8 cellular contexts compared by ENCODE assay signal in genomic region chr2:97023893-97024182, GRCh38. TPM values are rescaled to one million over a fixed set of nuclear protein-coding genes. Genes with fewer than 3 reads are reported as not detected.
DNase-seq lines count a peak whose midpoint lies in the region; ATAC-seq and TF ChIP-seq lines count a peak whose summit lies in the region.
"Not testable (repeated sequence)": the region's sequence is repeated elsewhere in the genome, so short reads cannot be mapped to it uniquely, and the experiment has no call there.
"Had no signal": no experiment of that assay in that cellular context is flagged by ENCODE, and none has a peak within 500 bp of the region (broad histone marks: within the 10 kb centered on the region; RNA-seq: fewer than 3 reads in every experiment).

No MANE protein-coding gene starts in this region.

- DNase-seq in RWPE1 (ENCODE audit: low spot score) (peak; percentile 1), brain microvascular endothelial cell (peak; percentile 13), foreskin keratinocyte (peak in 1 of 2 donors; percentile 58)
- peak; percentile 8 for DNase-seq in activated CD4-positive, alpha-beta T cell treated with anti-CD3 and anti-CD28 coated beads for 48 hours
- DNase-seq in activated CD8-positive, alpha-beta memory T cell treated with anti-CD3 and anti-CD28 coated beads, Interleukin-2, amount 10 ng/mL, durations not matched to agents 7 days and 5 days; activated naive CD4-positive, alpha-beta T cell treated with anti-CD3 and anti-CD28 coated beads, Interleukin-2, amount 50 U/mL, for 72 hours (ENCODE audit: low spot score in 2 of 2); stimulated activated naive CD8-positive, alpha-beta T cell treated with anti-CD3 and anti-CD28 coated beads, Interleukin-15, Interleukin-2, amounts not matched to agents 100 U/mL and 50 U/mL, for 24 hours: not testable (repeated sequence)

- H3K27ac Mint-ChIP-seq in activated CD8-positive, alpha-beta memory T cell treated with anti-CD3 and anti-CD28 coated beads, Interleukin-2, amount 10 ng/mL, durations not matched to agents 7 days and 5 days = peak overlapping the region; percentile 79
- H3K27ac Mint-ChIP-seq in activated naive CD4-positive, alpha-beta T cell treated with anti-CD3 and anti-CD28 coated beads, Interleukin-2, amount 50 U/mL, for 72 hours = peak overlapping the region in 1 of 2 donors; percentile 19

- CTCF ChIA-PET in RWPE1 (lab: Yijun Ruan, JAX); activated CD8-positive, alpha-beta memory T cell treated with anti-CD3 and anti-CD28 coated beads, Interleukin-2, amount 10 ng/mL, durations not matched to agents 7 days and 5 days (lab: Charles Lee): not testable (repeated sequence)

- not testable (repeated sequence) for TF ChIP-seq CTCF in RWPE1 (conservative IDR thresholded peaks at IDR 0.05; ENCODE audit: low read depth); brain microvascular endothelial cell (IDR thresholded peaks at IDR 0.05; ENCODE audit: low read depth, low read length, missing control alignments); foreskin keratinocyte (conservative IDR thresholded peaks at IDR 0.05)

- not testable (repeated sequence) for H3K27me3 ChIP-seq in brain microvascular endothelial cell (replicated peaks); foreskin keratinocyte

- not testable (repeated sequence) for H3K36me3 ChIP-seq in brain microvascular endothelial cell (replicated peaks)

- H3K4me1 ChIP-seq in foreskin keratinocyte = not testable (repeated sequence)

- H3K4me1 Mint-ChIP-seq in activated CD8-positive, alpha-beta memory T cell treated with anti-CD3 and anti-CD28 coated beads, Interleukin-2, amount 10 ng/mL, durations not matched to agents 7 days and 5 days = peaks cover 32% of the 10 kb centered on the region

- peak; percentile 64 for ATAC-seq in activated CD8-positive, alpha-beta memory T cell treated with anti-CD3 and anti-CD28 coated beads, Interleukin-2, amount 10 ng/mL, durations not matched to agents 7 days and 5 days
- peak; percentile 89 to 91 for ATAC-seq in activated naive CD4-positive, alpha-beta T cell treated with anti-CD3 and anti-CD28 coated beads, Interleukin-2, amount 50 U/mL, for 72 hours
- peak; percentile 46 for ATAC-seq in foreskin keratinocyte
- ATAC-seq in stimulated activated naive CD8-positive, alpha-beta T cell treated with anti-CD3 and anti-CD28 coated beads, Interleukin-15, Interleukin-2, amounts not matched to agents 100 U/mL and 50 U/mL, for 24 hours = peak; percentile 93

- H3K27ac ChIP-seq in RWPE1, brain microvascular endothelial cell, foreskin keratinocyte: not testable (repeated sequence)

- H3K4me3 Mint-ChIP-seq in activated CD8-positive, alpha-beta memory T cell treated with anti-CD3 and anti-CD28 coated beads, Interleukin-2, amount 10 ng/mL, durations not matched to agents 7 days and 5 days = not testable (repeated sequence)

- POLR2A ChIA-PET in RWPE1 (lab: Yijun Ruan, JAX; ENCODE audit: low non-redundant PET) = not testable (repeated sequence)

- H3K9me3 Mint-ChIP-seq in activated CD8-positive, alpha-beta memory T cell treated with anti-CD3 and anti-CD28 coated beads, Interleukin-2, amount 10 ng/mL, durations not matched to agents 7 days and 5 days (ENCODE audit: low read depth); activated naive CD4-positive, alpha-beta T cell treated with anti-CD3 and anti-CD28 coated beads, Interleukin-2, amount 50 U/mL, for 72 hours: not testable (repeated sequence)

- in situ Hi-C loops in brain microvascular endothelial cell (cut with HindIII; ENCODE audit: low pct_ligation_motif_present, low sequenced_read_pairs) = not testable (repeated sequence)

- not testable (repeated sequence) for H3K4me3 ChIP-seq in brain microvascular endothelial cell (ENCODE audit: low read depth, low read length)

- H3K27me3 Mint-ChIP-seq in activated CD8-positive, alpha-beta memory T cell treated with anti-CD3 and anti-CD28 coated beads, Interleukin-2, amount 10 ng/mL, durations not matched to agents 7 days and 5 days = peaks cover 26% of the 10 kb centered on the region

- H3K36me3 Mint-ChIP-seq in activated CD8-positive, alpha-beta memory T cell treated with anti-CD3 and anti-CD28 coated beads, Interleukin-2, amount 10 ng/mL, durations not matched to agents 7 days and 5 days; activated naive CD4-positive, alpha-beta T cell treated with anti-CD3 and anti-CD28 coated beads, Interleukin-2, amount 50 U/mL, for 72 hours: not testable (repeated sequence)

RNA-seq across cellular contexts. Expression of gene FAM178B, which starts 37.5 kb away (rescaled TPM):
- total RNA-seq in activated CD8-positive, alpha-beta memory T cell treated with anti-CD3 and anti-CD28 coated beads, Interleukin-2, amount 10 ng/mL, durations not matched to agents 7 days and 5 days = not detected
- total RNA-seq in activated naive CD4-positive, alpha-beta T cell treated with anti-CD3 and anti-CD28 coated beads, Interleukin-2, amount 50 U/mL, for 72 hours = under 1 TPM; 0.31 to 0.43 TPM
- total RNA-seq in foreskin keratinocyte = not detected in 2 replicates
- polyA plus RNA-seq in foreskin keratinocyte = not detected in 2 replicates
- total RNA-seq: Caco-2 had no signal
